In genomic region chr2:120239488-120240287, GRCh38 we compare ENCODE assay signal across 10 cellular contexts. TPM values are rescaled to one million over a fixed set of nuclear protein-coding genes. Genes with fewer than 3 reads are reported as not detected.
A peak's percentile ranks its signal among the peaks of the same experiment; 100 is the strongest.
DNase-seq lines count a peak whose midpoint lies in the region; ATAC-seq and TF ChIP-seq lines count a peak whose summit lies in the region.
"Had no signal": no experiment of that assay in that cellular context is flagged by ENCODE, and none has a peak within 500 bp of the region (broad histone marks: within the 10 kb centered on the region; RNA-seq: fewer than 3 reads in every experiment).

No MANE protein-coding gene starts in this region.

- H3K27me3 ChIP-seq in foreskin keratinocyte (no peaks in the 10 kb centered on the region), parathyroid adenoma (ENCODE audit: control insufficient read depth, insufficient read depth, low read length) (no peaks in the 10 kb centered on the region)

- H3K9me3 ChIP-seq in parathyroid adenoma (ENCODE audit: control insufficient read depth, low read length): no peaks in the 10 kb centered on the region

- peak; percentile 91 for DNase-seq in EH (ENCODE audit: low read depth)
- peak; percentile 22 for DNase-seq in SW480 (ENCODE audit: low spot score)
- DNase-seq in foreskin keratinocyte: peak in 1 of 2 donors; percentile 74
- no peak for DNase-seq in activated gamma-delta T cell (lab: John Stamatoyannopoulos, UW)
- no peak for DNase-seq in NCI-H1105 (lab: John Stamatoyannopoulos, UW)
- DNase-seq in NCI-H187 (lab: John Stamatoyannopoulos, UW): no peak
- DNase-seq: NCI-H510A treated with DMSO at 0.1 percent for 48 hours; stimulated activated naive B cell treated with anti-CD40 and anti-IgM and Interleukin-4, amounts not matched to agents 10 μg/mL and 1 μg/mL and 100 μg/mL, for 72 hours had no signal

- H3K79me2 ChIP-seq in parathyroid adenoma: peaks cover 2% of the 10 kb centered on the region

- H2AFZ ChIP-seq in parathyroid adenoma: peak overlapping the region; percentile 47

- ATAC-seq in foreskin keratinocyte (peak; percentile 65), HG03196 (IDR thresholded peaks at IDR 0.05; ENCODE audit: unreplicated experiment) (no peak)
- ATAC-seq: stimulated activated naive B cell treated with anti-CD40 and anti-IgM and Interleukin-4, amounts not matched to agents 10 μg/mL and 1 μg/mL and 100 μg/mL, for 72 hours had no signal

- H3K4me3 ChIP-seq in parathyroid adenoma (ENCODE audit: low read depth, low read length): no peak overlapping the region

- peaks cover 15% of the 10 kb centered on the region for H3K4me1 ChIP-seq in foreskin keratinocyte
- peaks cover 23% of the 10 kb centered on the region for H3K4me1 ChIP-seq in parathyroid adenoma

- H3K4me2 ChIP-seq in parathyroid adenoma (ENCODE audit: low read length): peak overlapping the region; percentile 17

- no peak for TF ChIP-seq CTCF in foreskin keratinocyte (conservative IDR thresholded peaks at IDR 0.05)
- no peak for TF ChIP-seq CTCF in parathyroid adenoma (IDR thresholded peaks at IDR 0.05)

- no peak overlapping the region for H3K27ac ChIP-seq in foreskin keratinocyte
- H3K27ac ChIP-seq in parathyroid adenoma: peak overlapping the region; percentile 11

- no peak overlapping the region for H3K9ac ChIP-seq in parathyroid adenoma

- no peaks in the 10 kb centered on the region for H3K36me3 ChIP-seq in parathyroid adenoma (ENCODE audit: control insufficient read depth, insufficient read depth, low read length)

RNA-seq across cellular contexts. Expression of gene RALB, which starts 13.0 kb away (rescaled TPM):
- total RNA-seq in foreskin keratinocyte: 49.4 and 57.4 TPM in 2 replicates
- polyA plus RNA-seq in foreskin keratinocyte: 44.7 and 47.8 TPM in 2 replicates

RNA-seq across cellular contexts. Expression of gene TMEM185B, which starts 16.5 kb away (rescaled TPM):
- total RNA-seq in foreskin keratinocyte: 18.3 and 18.6 TPM in 2 replicates
- 10.7 and 11.4 TPM in 2 replicates for polyA plus RNA-seq in foreskin keratinocyte

Comparison
In these comparisons a context has a peak if more than half of its experiments do, and no peak if none do; other contexts are left out.
1. DNase-seq: peak in EH (single experiment) and SW480 (single experiment); none in activated gamma-delta T cell (single experiment), NCI-H1105 (single experiment) and NCI-H187 (0 of 2).